ENCODE assay signal across 24 cellular contexts in the genomic region with DNA sequence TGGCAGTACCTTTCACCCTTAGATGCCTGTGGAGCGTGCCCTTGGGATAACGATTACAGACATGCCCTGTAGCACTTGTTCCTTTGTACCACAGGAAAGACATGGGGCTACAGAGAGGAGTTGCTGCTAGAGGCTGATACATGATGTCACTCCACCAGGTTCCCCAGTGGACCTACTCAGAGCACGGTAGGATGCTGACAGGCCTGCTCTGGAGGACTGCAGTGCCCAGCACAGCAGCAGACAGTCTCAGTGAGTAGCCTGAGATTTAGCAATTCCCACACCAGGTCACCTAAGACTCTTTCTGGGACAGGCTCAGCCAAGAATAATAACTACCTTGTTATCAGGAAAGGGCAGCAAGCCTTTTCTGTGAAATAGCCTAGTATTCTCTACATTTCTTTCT.
"Had no signal": no experiment of that assay in that cellular context is flagged by ENCODE, and none has a peak within 500 bp of the region (broad histone marks: within the 10 kb centered on the region; RNA-seq: fewer than 3 reads in every experiment).

No MANE protein-coding gene starts in this region.

- H3K27ac Mint-ChIP-seq: activated CD8-positive, alpha-beta T cell treated with anti-CD3 and anti-CD28 coated beads, Interleukin-2, amount 10 ng/mL, durations not matched to agents 7 days and 5 days; activated naive CD8-positive, alpha-beta T cell treated with anti-CD3 and anti-CD28 coated beads, Interleukin-2, amount 50 U/mL, for 24 hours; activated T-helper 1 cell treated with anti-CD3 and anti-CD28 coated beads, Interleukin-12 subunit alpha, Interleukin-12 subunit beta, Interleukin-2, Interleukin-4 antibody, amounts not matched to agents 30 ng/mL and 10 ng/mL and 1 ng/mL, durations not matched to agents 14 hours and 24 hours and 36 hours; nephron; stimulated activated memory B cell treated with anti-CD40 and anti-IgM and Interleukin-4, amounts not matched to agents 10 μg/mL and 1 μg/mL and 100 μg/mL, for 72 hours had no signal

- H2AFZ ChIP-seq: hepatocyte had no signal

- DNase-seq: activated CD4-positive, alpha-beta T cell treated with anti-CD3 and anti-CD28 coated beads for 1 hour; activated CD4-positive, alpha-beta T cell treated with anti-CD3 and anti-CD28 coated beads, Interleukin-2, amount 50 U/mL, for 1 hour; activated CD8-positive, alpha-beta T cell treated with anti-CD3 and anti-CD28 coated beads, Interleukin-2, amount 10 ng/mL, durations not matched to agents 7 days and 5 days; activated gamma-delta T cell; activated naive CD4-positive, alpha-beta T cell treated with anti-CD3 and anti-CD28 coated beads, Interleukin-2, amount 50 U/mL, for 16 hours; activated naive CD8-positive, alpha-beta T cell treated with anti-CD3 and anti-CD28 coated beads, Interleukin-2, amount 50 U/mL, for 24 hours; dermis blood vessel endothelial cell; effector memory CD4-positive, alpha-beta T cell; glutamatergic neuron; left ventricle myocardium superior; ovary; right cardiac atrium; stimulated activated CD4-positive, alpha-beta T cell treated with anti-CD3 and anti-CD28 coated beads, Interleukin-15, amount 100 ng/mL, for 24 hours; transverse colon had no signal

- H3K79me2 ChIP-seq: hepatocyte had no signal

- H3K9me3 ChIP-seq: esophagus muscularis mucosa, neutrophil, ovary, prostate gland, transverse colon had no signal

- H3K27me3 Mint-ChIP-seq: activated naive CD8-positive, alpha-beta T cell treated with anti-CD3 and anti-CD28 coated beads, Interleukin-2, amount 50 U/mL, for 24 hours; brain; stimulated activated memory B cell treated with anti-CD40 and anti-IgM and Interleukin-4, amounts not matched to agents 10 μg/mL and 1 μg/mL and 100 μg/mL, for 72 hours had no signal

- H3K36me3 Mint-ChIP-seq: brain; stimulated activated memory B cell treated with anti-CD40 and anti-IgM and Interleukin-4, amounts not matched to agents 10 μg/mL and 1 μg/mL and 100 μg/mL, for 72 hours had no signal

- H3K9me3 Mint-ChIP-seq: activated naive CD8-positive, alpha-beta T cell treated with anti-CD3 and anti-CD28 coated beads, Interleukin-2, amount 50 U/mL, for 24 hours; activated T-helper 1 cell treated with anti-CD3 and anti-CD28 coated beads, Interleukin-12 subunit alpha, Interleukin-12 subunit beta, Interleukin-2, Interleukin-4 antibody, amounts not matched to agents 30 ng/mL and 10 ng/mL and 1 ng/mL, durations not matched to agents 14 hours and 24 hours and 36 hours; brain; nephron; stimulated activated memory B cell treated with anti-CD40 and anti-IgM and Interleukin-4, amounts not matched to agents 10 μg/mL and 1 μg/mL and 100 μg/mL, for 72 hours had no signal

- H3K27ac ChIP-seq: esophagus muscularis mucosa, hepatocyte, neutrophil, ovary, prostate gland, transverse colon, VCaP had no signal

- H3K4me1 ChIP-seq: esophagus muscularis mucosa, prostate gland, transverse colon had no signal

- ATAC-seq: activated CD8-positive, alpha-beta T cell treated with anti-CD3 and anti-CD28 coated beads, Interleukin-2, amount 10 ng/mL, durations not matched to agents 7 days and 5 days; activated naive CD8-positive, alpha-beta T cell treated with anti-CD3 and anti-CD28 coated beads, Interleukin-2, amount 50 U/mL, for 24 hours; left ventricle myocardium superior; right cardiac atrium; stimulated activated memory B cell treated with anti-CD40 and anti-IgM and Interleukin-4, amounts not matched to agents 10 μg/mL and 1 μg/mL and 100 μg/mL, for 72 hours had no signal

- H3K4me3 Mint-ChIP-seq: activated CD8-positive, alpha-beta T cell treated with anti-CD3 and anti-CD28 coated beads, Interleukin-2, amount 10 ng/mL, durations not matched to agents 7 days and 5 days; activated naive CD8-positive, alpha-beta T cell treated with anti-CD3 and anti-CD28 coated beads, Interleukin-2, amount 50 U/mL, for 24 hours; activated T-helper 1 cell treated with anti-CD3 and anti-CD28 coated beads, Interleukin-12 subunit alpha, Interleukin-12 subunit beta, Interleukin-2, Interleukin-4 antibody, amounts not matched to agents 30 ng/mL and 10 ng/mL and 1 ng/mL, durations not matched to agents 14 hours and 24 hours and 36 hours; nephron; stimulated activated memory B cell treated with anti-CD40 and anti-IgM and Interleukin-4, amounts not matched to agents 10 μg/mL and 1 μg/mL and 100 μg/mL, for 72 hours had no signal

- H3K36me3 ChIP-seq: esophagus muscularis mucosa, neutrophil, ovary, prostate gland, transverse colon had no signal

- H3K4me2 ChIP-seq: hepatocyte, smooth muscle cell had no signal

- H3K4me1 Mint-ChIP-seq: activated naive CD8-positive, alpha-beta T cell treated with anti-CD3 and anti-CD28 coated beads, Interleukin-2, amount 50 U/mL, for 24 hours; nephron; stimulated activated memory B cell treated with anti-CD40 and anti-IgM and Interleukin-4, amounts not matched to agents 10 μg/mL and 1 μg/mL and 100 μg/mL, for 72 hours had no signal

- H3K27me3 ChIP-seq: esophagus muscularis mucosa, hepatocyte, neutrophil, ovary, transverse colon had no signal

- H3K4me3 ChIP-seq: esophagus muscularis mucosa, hepatocyte, ovary, prostate gland, smooth muscle cell, transverse colon had no signal
